Comparison of ENCODE assay signal across 1 cellular context in the genomic region with DNA sequence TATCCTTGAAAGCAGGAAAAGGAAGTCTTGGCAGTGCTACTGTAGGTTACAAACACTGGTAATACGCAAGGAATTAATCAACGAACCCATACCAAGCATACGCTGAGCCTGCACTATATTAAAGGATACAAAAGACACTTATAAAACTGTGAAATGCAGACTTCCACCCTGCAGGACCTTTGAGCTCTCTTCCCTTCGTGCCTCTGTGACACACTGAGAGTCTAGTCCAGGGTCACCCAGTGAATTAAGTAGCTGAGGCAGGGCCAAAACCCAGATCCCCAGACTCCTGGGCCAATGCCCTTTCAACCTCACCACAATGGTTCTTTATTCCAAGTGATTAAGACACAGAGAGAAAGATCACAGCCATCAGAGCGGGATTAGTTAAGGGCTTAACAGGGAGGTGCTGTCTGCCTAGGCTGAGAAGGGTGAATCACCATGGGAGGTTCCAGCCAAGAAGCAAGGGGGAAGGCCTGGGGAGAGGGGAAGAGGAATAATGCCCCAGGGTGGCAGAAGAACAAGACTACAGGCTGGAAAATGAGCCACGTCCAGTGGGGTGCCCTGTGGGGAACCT.
TF ChIP-seq lines count a peak whose summit lies in the region.

No MANE protein-coding gene starts in this region.

TF ChIP-seq in A549, 52 proteins besides CTCF, POLR2A, EP300 and RAD21 (continued from another document):
- TF ChIP-seq, protein P1, sequence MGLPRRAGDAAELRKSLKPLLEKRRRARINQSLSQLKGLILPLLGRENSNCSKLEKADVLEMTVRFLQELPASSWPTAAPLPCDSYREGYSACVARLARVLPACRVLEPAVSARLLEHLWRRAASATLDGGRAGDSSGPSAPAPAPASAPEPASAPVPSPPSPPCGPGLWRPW (IDR thresholded peaks at IDR 0.05), result no peak
- TF ChIP-seq, protein P2, sequence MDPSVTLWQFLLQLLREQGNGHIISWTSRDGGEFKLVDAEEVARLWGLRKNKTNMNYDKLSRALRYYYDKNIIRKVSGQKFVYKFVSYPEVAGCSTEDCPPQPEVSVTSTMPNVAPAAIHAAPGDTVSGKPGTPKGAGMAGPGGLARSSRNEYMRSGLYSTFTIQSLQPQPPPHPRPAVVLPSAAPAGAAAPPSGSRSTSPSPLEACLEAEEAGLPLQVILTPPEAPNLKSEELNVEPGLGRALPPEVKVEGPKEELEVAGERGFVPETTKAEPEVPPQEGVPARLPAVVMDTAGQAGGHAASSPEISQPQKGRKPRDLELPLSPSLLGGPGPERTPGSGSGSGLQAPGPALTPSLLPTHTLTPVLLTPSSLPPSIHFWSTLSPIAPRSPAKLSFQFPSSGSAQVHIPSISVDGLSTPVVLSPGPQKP (IDR thresholded peaks at IDR 0.05; ENCODE audit: low read depth, low read length), result no peak
- TF ChIP-seq, protein P3, sequence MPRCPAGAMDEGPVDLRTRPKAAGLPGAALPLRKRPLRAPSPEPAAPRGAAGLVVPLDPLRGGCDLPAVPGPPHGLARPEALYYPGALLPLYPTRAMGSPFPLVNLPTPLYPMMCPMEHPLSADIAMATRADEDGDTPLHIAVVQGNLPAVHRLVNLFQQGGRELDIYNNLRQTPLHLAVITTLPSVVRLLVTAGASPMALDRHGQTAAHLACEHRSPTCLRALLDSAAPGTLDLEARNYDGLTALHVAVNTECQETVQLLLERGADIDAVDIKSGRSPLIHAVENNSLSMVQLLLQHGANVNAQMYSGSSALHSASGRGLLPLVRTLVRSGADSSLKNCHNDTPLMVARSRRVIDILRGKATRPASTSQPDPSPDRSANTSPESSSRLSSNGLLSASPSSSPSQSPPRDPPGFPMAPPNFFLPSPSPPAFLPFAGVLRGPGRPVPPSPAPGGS (IDR thresholded peaks at IDR 0.05), result peak; percentile 29; the same call in 1 of the 3 replicates
- TF ChIP-seq MAX (IDR thresholded peaks at IDR 0.05), result peak; percentile 43
- TF ChIP-seq RARB (CRISPR knock-in tag; IDR thresholded peaks at IDR 0.05), result no peak
- TF ChIP-seq, protein P4, sequence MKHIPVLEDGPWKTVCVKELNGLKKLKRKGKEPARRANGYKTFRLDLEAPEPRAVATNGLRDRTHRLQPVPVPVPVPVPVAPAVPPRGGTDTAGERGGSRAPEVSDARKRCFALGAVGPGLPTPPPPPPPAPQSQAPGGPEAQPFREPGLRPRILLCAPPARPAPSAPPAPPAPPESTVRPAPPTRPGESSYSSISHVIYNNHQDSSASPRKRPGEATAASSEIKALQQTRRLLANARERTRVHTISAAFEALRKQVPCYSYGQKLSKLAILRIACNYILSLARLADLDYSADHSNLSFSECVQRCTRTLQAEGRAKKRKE (CRISPR knock-in tag; IDR thresholded peaks at IDR 0.05; ENCODE audit: low read depth), result 0 out of 2 replicates have a peak, but pooled peaks have one; percentile 20
- peak in 1 of 2 experiments; percentile 36; a peak in 1 of 4 replicates for TF ChIP-seq CEBPB (IDR thresholded peaks at IDR 0.05)
- no peak for TF ChIP-seq HOXB13 (CRISPR knock-in tag; IDR thresholded peaks at IDR 0.05; ENCODE audit: low read depth)
- no peak for TF ChIP-seq PHF8 (IDR thresholded peaks at IDR 0.05; ENCODE audit: borderline replicate concordance, low read depth)
- peak; percentile 70 for TF ChIP-seq FOSL2 (IDR thresholded peaks at IDR 0.05)
- peak; percentile 78 for TF ChIP-seq FOSL2 (CRISPR knock-in tag; IDR thresholded peaks at IDR 0.05)
- TF ChIP-seq JUNB (IDR thresholded peaks at IDR 0.05), result peak; percentile 53
- TF ChIP-seq HOXA7 (CRISPR knock-in tag; IDR thresholded peaks at IDR 0.05), result 0 out of 2 replicates have a peak, but pooled peaks have one; percentile 47
- peak; percentile 38 for TF ChIP-seq SMC3 (IDR thresholded peaks at IDR 0.05)
